ENCODE assay signal across 8 cellular contexts in the genomic region with DNA sequence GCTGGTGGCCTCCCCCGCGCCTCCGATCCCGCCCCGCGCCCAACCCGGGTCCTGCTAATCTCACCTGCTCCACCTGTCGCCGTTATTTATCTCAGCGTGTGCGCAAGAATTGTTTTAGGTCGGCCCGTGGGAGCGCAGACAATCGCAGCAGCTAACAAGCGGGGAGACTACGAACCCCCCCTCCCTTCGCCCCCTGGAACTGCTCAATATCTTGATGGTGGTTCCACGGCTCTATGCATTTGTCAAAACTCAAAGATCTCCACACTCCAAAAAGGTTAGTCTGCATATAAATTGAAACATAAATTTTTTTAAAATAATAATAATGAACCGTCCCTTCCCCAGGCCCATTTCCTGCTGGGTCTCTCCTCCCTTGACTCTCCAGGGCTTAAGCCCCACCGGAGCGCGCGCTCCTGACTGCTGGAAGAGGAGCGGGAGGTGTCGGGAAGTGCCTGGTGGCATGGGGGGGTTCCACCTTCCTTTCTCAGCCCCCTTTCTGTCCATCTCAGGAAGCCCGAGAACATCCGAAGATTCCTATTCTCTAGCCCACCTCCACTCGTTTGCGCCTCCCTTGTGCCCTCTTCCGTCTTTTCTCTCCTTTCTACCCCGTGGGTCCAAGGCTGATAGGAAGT. TPM values are rescaled to one million over a fixed set of nuclear protein-coding genes. Genes with fewer than 3 reads are reported as not detected.
DNase-seq lines count a peak whose midpoint lies in the region; ATAC-seq and TF ChIP-seq lines count a peak whose summit lies in the region.

No MANE protein-coding gene starts in this region.

- H3K9me3 Mint-ChIP-seq in activated naive CD8-positive, alpha-beta T cell treated with anti-CD3 and anti-CD28 coated beads, Interleukin-2, amount 50 U/mL, for 24 hours: no peaks in the 10 kb centered on the region

- no peaks in the 10 kb centered on the region for H3F3A ChIP-seq in MM.1S (ENCODE audit: insufficient read depth, low read length)

- peak overlapping the region; percentile 100 for H3K4me2 ChIP-seq in MM.1S (ENCODE audit: low read depth, low read length)

- H3K79me2 ChIP-seq in MM.1S (ENCODE audit: low read length): no peaks in the 10 kb centered on the region

- WGBS in lower leg skin, 2 donors: 19 to 35% methylated on average over 26 to 32 of the region's 32 CpGs

- ATAC-seq in activated naive CD8-positive, alpha-beta T cell treated with anti-CD3 and anti-CD28 coated beads, Interleukin-2, amount 50 U/mL, for 24 hours: no peak
- ATAC-seq in HG03045 (IDR thresholded peaks at IDR 0.05; ENCODE audit: unreplicated experiment) (no peak), HG03565 (IDR thresholded peaks at IDR 0.05; ENCODE audit: unreplicated experiment) (no peak)

- H3K4me1 ChIP-seq in MM.1S (ENCODE audit: low read length) (no peaks in the 10 kb centered on the region), uterus (peaks cover 0 to 6% of the 10 kb centered on the region in 2 donors)

- H3K4me1 Mint-ChIP-seq in activated naive CD8-positive, alpha-beta T cell treated with anti-CD3 and anti-CD28 coated beads, Interleukin-2, amount 50 U/mL, for 24 hours: peaks cover 16% of the 10 kb centered on the region

- intact Hi-C loops in lower leg skin (cut with DNase I; ENCODE audit: low total_unique reads): loop anchor here (10.0 kb wide), 1 partner anchor 796 kb away; no protein-coding TSS in a partner anchor
- intact Hi-C loops in uterus (cut with DNase I; ENCODE audit: low total_unique reads): loop anchor here (10.0 kb wide), 1 partner anchor 214 kb away; no protein-coding TSS in a partner anchor

- H3K9me3 ChIP-seq in MM.1S (replicated peaks; ENCODE audit: insufficient read depth, low read length) (no peaks in the 10 kb centered on the region), uterus (no peaks in the 10 kb centered on the region)

- H3K27ac Mint-ChIP-seq in activated naive CD8-positive, alpha-beta T cell treated with anti-CD3 and anti-CD28 coated beads, Interleukin-2, amount 50 U/mL, for 24 hours: no peak overlapping the region

- no peak overlapping the region for H3K27ac ChIP-seq in MM.1S (ENCODE audit: low read length)
- peak overlapping the region in 1 of 2 donors; percentile 88 for H3K27ac ChIP-seq in uterus

- TF ChIP-seq POLR2A in lower leg skin (IDR thresholded peaks at IDR 0.05) (no peak), uterus (IDR thresholded peaks at IDR 0.05) (no peak)

- peak overlapping the region; percentile 88 for H3K4me3 Mint-ChIP-seq in activated naive CD8-positive, alpha-beta T cell treated with anti-CD3 and anti-CD28 coated beads, Interleukin-2, amount 50 U/mL, for 24 hours

- H3K36me3 ChIP-seq in MM.1S (replicated peaks; ENCODE audit: insufficient read depth, low read length) (no peaks in the 10 kb centered on the region), uterus (no peaks in the 10 kb centered on the region)

- H3K27me3 ChIP-seq in MM.1S (replicated peaks; ENCODE audit: insufficient read depth, low read length) (peaks cover 48% of the 10 kb centered on the region), uterus (no peaks in the 10 kb centered on the region)

- H3K27me3 Mint-ChIP-seq in activated naive CD8-positive, alpha-beta T cell treated with anti-CD3 and anti-CD28 coated beads, Interleukin-2, amount 50 U/mL, for 24 hours: peaks cover 38% of the 10 kb centered on the region

- TF ChIP-seq CTCF in MM.1S (IDR thresholded peaks at IDR 0.05; ENCODE audit: low read length) (no peak), lower leg skin (IDR thresholded peaks at IDR 0.05) (no peak), uterus (IDR thresholded peaks at IDR 0.05) (no peak)

- peak overlapping the region; percentile 75 for H3K4me3 ChIP-seq in MM.1S (ENCODE audit: low read length)
- H3K4me3 ChIP-seq in lower leg skin (ENCODE audit: low read depth, poor library complexity, severe bottlenecking): peak overlapping the region; percentile 41
- H3K4me3 ChIP-seq in uterus: peak overlapping the region; percentile 48 to 84

- H4K20me1 ChIP-seq in MM.1S (ENCODE audit: insufficient read depth, low read length): no peaks in the 10 kb centered on the region

- peak overlapping the region; percentile 87; the same call in 1 of the 2 replicates for H2AFZ ChIP-seq in MM.1S (ENCODE audit: low read length)

- H3K9ac ChIP-seq in MM.1S (ENCODE audit: low read length): no peak overlapping the region

- DNase-seq in COLO668 (lab: John Stamatoyannopoulos, UW; ENCODE audit: unreplicated experiment): peak; percentile 57
- peak; percentile 61 for DNase-seq in MM.1S
- DNase-seq in activated naive CD8-positive, alpha-beta T cell treated with anti-CD3 and anti-CD28 coated beads, Interleukin-2, amount 50 U/mL, for 24 hours: no peak
- no peak for DNase-seq in lower leg skin (ENCODE audit: low spot score in 2 of 2)
- DNase-seq in uterus: peak in 1 of 2 donors; percentile 24
- no peak for DNase-seq in GF-D8 (lab: John Stamatoyannopoulos, UW)

- H3K9me2 ChIP-seq in MM.1S (replicated peaks; ENCODE audit: insufficient read depth, low read length): no peaks in the 10 kb centered on the region

- no peaks in the 10 kb centered on the region for H3K36me3 Mint-ChIP-seq in activated naive CD8-positive, alpha-beta T cell treated with anti-CD3 and anti-CD28 coated beads, Interleukin-2, amount 50 U/mL, for 24 hours (ENCODE audit: low read depth)

RNA-seq across cellular contexts. Expression of gene MDGA1, which starts 1.6 kb away (rescaled TPM):
- total RNA-seq in lower leg skin: 10 to 100 TPM in 2 of 4 donors, 1 to 10 TPM in 2; 2.9 to 62.8 (median 8.1) TPM
- total RNA-seq in uterus: 10 to 100 TPM in 3 of 4 donors, 1 to 10 TPM in 1; 4.0 to 32.9 (median 18.1) TPM

Comparison
In these comparisons a context has a peak if more than half of its experiments do, and no peak if none do; other contexts are left out.
1. DNase-seq: peak in COLO668 (single experiment) and MM.1S (single experiment); none in activated naive CD8-positive, alpha-beta T cell treated with anti-CD3 and anti-CD28 coated beads, Interleukin-2, amount 50 U/mL, for 24 hours (single experiment), lower leg skin (0 of 2) and GF-D8 (single experiment).
2. Peak in every context shown above with its lines, with median percentiles within 50 percentile points of each other: H3K4me3 ChIP-seq.